ENCODE assay signal across 2 cellular contexts in genomic region chr17:50495217-50495823, GRCh38.
TF ChIP-seq lines count a peak whose summit lies in the region.

No MANE protein-coding gene starts in this region.

TF ChIP-seq in HCT116, 20 proteins besides CTCF, POLR2A, EP300 and RAD21:
- TF ChIP-seq CEBPB (IDR thresholded peaks at IDR 0.05; ENCODE audit: low read depth), result no peak
- no peak for TF ChIP-seq ELF1 (IDR thresholded peaks at IDR 0.05; ENCODE audit: borderline replicate concordance, low read depth)
- no peak for TF ChIP-seq SRF (IDR thresholded peaks at IDR 0.05; ENCODE audit: low read depth)
- TF ChIP-seq YY1 (IDR thresholded peaks at IDR 0.05; ENCODE audit: extremely low read depth, insufficient replicate concordance, low read depth, low read length), result no peak
- no peak for TF ChIP-seq CBX3 (IDR thresholded peaks at IDR 0.05; ENCODE audit: low read depth)
- TF ChIP-seq ZNF274 (IDR thresholded peaks at IDR 0.05; ENCODE audit: low read depth, low read length), result no peak
- TF ChIP-seq EGR1 (IDR thresholded peaks at IDR 0.05; ENCODE audit: low read depth), result no peak
- no peak for TF ChIP-seq MAX (IDR thresholded peaks at IDR 0.05)
- TF ChIP-seq ZBTB33 (IDR thresholded peaks at IDR 0.05; ENCODE audit: extremely low read depth, insufficient replicate concordance, low read length), result no peak
- TF ChIP-seq SP1 (IDR thresholded peaks at IDR 0.05; ENCODE audit: low read depth), result no peak
- no peak for TF ChIP-seq EZH2 (IDR thresholded peaks at IDR 0.05)
- no peak for TF ChIP-seq ATF3 (IDR thresholded peaks at IDR 0.05)

TF ChIP-seq in K562, 482 proteins besides CTCF, POLR2A, EP300 and RAD21:
- TF ChIP-seq CREM (IDR thresholded peaks at IDR 0.05; ENCODE audit: low read depth) (no peak), SMAD1 (IDR thresholded peaks at IDR 0.05; ENCODE audit: low read depth, low read length, partially characterized antibody) (no peak), ZBTB33 (CRISPR knock-in tag; IDR thresholded peaks at IDR 0.05) (no peak), NR4A1 (CRISPR knock-in tag; IDR thresholded peaks at IDR 0.05) (no peak), NR4A1 (tag; IDR thresholded peaks at IDR 0.05) (no peak)
- TF ChIP-seq, protein P1, sequence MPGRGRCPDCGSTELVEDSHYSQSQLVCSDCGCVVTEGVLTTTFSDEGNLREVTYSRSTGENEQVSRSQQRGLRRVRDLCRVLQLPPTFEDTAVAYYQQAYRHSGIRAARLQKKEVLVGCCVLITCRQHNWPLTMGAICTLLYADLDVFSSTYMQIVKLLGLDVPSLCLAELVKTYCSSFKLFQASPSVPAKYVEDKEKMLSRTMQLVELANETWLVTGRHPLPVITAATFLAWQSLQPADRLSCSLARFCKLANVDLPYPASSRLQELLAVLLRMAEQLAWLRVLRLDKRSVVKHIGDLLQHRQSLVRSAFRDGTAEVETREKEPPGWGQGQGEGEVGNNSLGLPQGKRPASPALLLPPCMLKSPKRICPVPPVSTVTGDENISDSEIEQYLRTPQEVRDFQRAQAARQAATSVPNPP (IDR thresholded peaks at IDR 0.05; ENCODE audit: borderline replicate concordance, insufficient read depth, insufficient read length), result no peak
